ENCODE assay signal across 23 cellular contexts in the genomic region with DNA sequence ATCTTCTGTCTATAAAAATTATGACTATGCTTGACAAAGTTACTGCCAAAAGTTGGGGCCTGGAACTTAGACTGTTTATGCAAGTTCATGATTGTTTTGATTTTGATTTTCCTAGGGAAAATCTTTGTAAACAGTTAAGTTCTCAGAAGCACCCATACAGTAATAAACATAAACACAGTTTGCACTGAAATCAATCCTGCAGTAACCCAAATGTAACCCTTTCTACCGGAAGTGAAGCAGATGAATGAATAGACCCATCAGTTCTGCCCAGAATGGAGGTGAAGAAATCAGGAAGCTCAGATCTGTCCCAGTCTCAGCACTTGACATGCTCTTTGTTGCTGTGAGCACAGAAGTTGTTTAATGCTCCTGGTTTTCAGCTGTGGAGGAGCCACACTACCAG. TPM values are rescaled to one million over a fixed set of nuclear protein-coding genes. Genes with fewer than 3 reads are reported as not detected.
"Had no signal": no experiment of that assay in that cellular context is flagged by ENCODE, and none has a peak within 500 bp of the region (broad histone marks: within the 10 kb centered on the region; RNA-seq: fewer than 3 reads in every experiment).

No MANE protein-coding gene starts in this region.

- H3K4me1 ChIP-seq: body of pancreas had no signal

- ATAC-seq: activated CD8-positive, alpha-beta T cell treated with anti-CD3 and anti-CD28 coated beads for 36 hours; body of pancreas; left ventricle myocardium superior; mucosa of descending colon; naive thymus-derived CD4-positive, alpha-beta T cell; pancreas; sciatic nerve; stimulated activated naive B cell treated with anti-CD40 and anti-IgM and Interleukin-4, amounts not matched to agents 10 μg/mL and 1 μg/mL and 100 μg/mL, for 72 hours had no signal

- H3K27me3 Mint-ChIP-seq: activated CD4-positive, alpha-beta T cell treated with anti-CD3 and anti-CD28 coated beads, Interleukin-2, amount 10 ng/mL, durations not matched to agents 24 days and 14 days; activated CD8-positive, alpha-beta T cell treated with anti-CD3 and anti-CD28 coated beads for 36 hours; activated naive CD8-positive, alpha-beta T cell treated with anti-CD3 and anti-CD28 coated beads for 36 hours; activated T-helper 17 cell treated with anti-CD3 and anti-CD28 coated beads, Interleukin-2, amount 50 U/mL, for 72 hours; memory B cell; naive thymus-derived CD4-positive, alpha-beta T cell; stimulated activated naive B cell treated with anti-CD40 and anti-IgM and Interleukin-4, amounts not matched to agents 10 μg/mL and 1 μg/mL and 100 μg/mL, for 72 hours; type B pancreatic cell had no signal

- H3K4me1 Mint-ChIP-seq: memory B cell; stimulated activated naive B cell treated with anti-CD40 and anti-IgM and Interleukin-4, amounts not matched to agents 10 μg/mL and 1 μg/mL and 100 μg/mL, for 72 hours had no signal

- H3K4me3 Mint-ChIP-seq: activated CD4-positive, alpha-beta T cell treated with anti-CD3 and anti-CD28 coated beads, Interleukin-2, amount 10 ng/mL, durations not matched to agents 24 days and 14 days; activated CD8-positive, alpha-beta T cell treated with anti-CD3 and anti-CD28 coated beads for 36 hours; activated naive CD8-positive, alpha-beta T cell treated with anti-CD3 and anti-CD28 coated beads for 36 hours; activated T-helper 17 cell treated with anti-CD3 and anti-CD28 coated beads, Interleukin-2, amount 50 U/mL, for 72 hours; immature natural killer cell; memory B cell; naive thymus-derived CD4-positive, alpha-beta T cell; stimulated activated naive B cell treated with anti-CD40 and anti-IgM and Interleukin-4, amounts not matched to agents 10 μg/mL and 1 μg/mL and 100 μg/mL, for 72 hours; type B pancreatic cell had no signal

- H3K27ac ChIP-seq: body of pancreas, pancreas, spleen had no signal

- H3K27ac Mint-ChIP-seq: activated CD4-positive, alpha-beta T cell treated with anti-CD3 and anti-CD28 coated beads, Interleukin-2, amount 10 ng/mL, durations not matched to agents 24 days and 14 days; activated CD8-positive, alpha-beta T cell treated with anti-CD3 and anti-CD28 coated beads for 36 hours; activated naive CD8-positive, alpha-beta T cell treated with anti-CD3 and anti-CD28 coated beads for 36 hours; memory B cell; stimulated activated naive B cell treated with anti-CD40 and anti-IgM and Interleukin-4, amounts not matched to agents 10 μg/mL and 1 μg/mL and 100 μg/mL, for 72 hours; type B pancreatic cell had no signal

- DNase-seq: activated CD4-positive, alpha-beta T cell treated with anti-CD3 and anti-CD28 coated beads, Interleukin-2, amount 10 ng/mL, durations not matched to agents 24 days and 14 days; activated CD8-positive, alpha-beta T cell treated with anti-CD3 and anti-CD28 coated beads for 36 hours; activated naive CD4-positive, alpha-beta T cell; activated naive CD8-positive, alpha-beta T cell treated with anti-CD3 and anti-CD28 coated beads for 36 hours; activated T-cell treated with anti-CD3 and anti-CD28 coated beads, Interleukin-2, amount 50 U/mL, for 1 hour; amniotic stem cell; body of pancreas; dorsolateral prefrontal cortex; immature natural killer cell; kidney glomerular epithelial cell; left ventricle myocardium superior; mucosa of descending colon; naive thymus-derived CD4-positive, alpha-beta T cell; pancreas; spleen; stimulated activated naive B cell treated with anti-CD40 and anti-IgM and Interleukin-4, amounts not matched to agents 10 μg/mL and 1 μg/mL and 100 μg/mL, for 72 hours; substantia nigra; T-helper 1 cell; T1000 had no signal

- H3K9me3 ChIP-seq: body of pancreas, mucosa of descending colon, pancreas, spleen had no signal

- H3K4me3 ChIP-seq: body of pancreas, dorsolateral prefrontal cortex, mucosa of descending colon, pancreas, spleen had no signal

- H3K27me3 ChIP-seq: body of pancreas, dorsolateral prefrontal cortex, pancreas, spleen had no signal

RNA-seq across cellular contexts. Expression of a gene that starts 24.6 kb away (rescaled TPM):
- polyA plus RNA-seq: immature natural killer cell; naive thymus-derived CD4-positive, alpha-beta T cell had no signal
